Comparison of ENCODE assay signal across 1 cellular context in genomic region chr18:9403795-9404564, GRCh38.
TF ChIP-seq lines count a peak whose summit lies in the region.

No MANE protein-coding gene starts in this region.

TF ChIP-seq in K562, 482 proteins besides CTCF, POLR2A, EP300 and RAD21 (continued from another document and continues in another):
- TF ChIP-seq ZMIZ1 (IDR thresholded peaks at IDR 0.05; ENCODE audit: low read depth in 2 of 2, low read length in 2 of 2): no peak
- TF ChIP-seq MAZ (CRISPR knock-in tag; conservative IDR thresholded peaks at IDR 0.05 in 1 of 2, IDR thresholded peaks at IDR 0.05 in 1 of 2): peak in 1 of 2 experiments; percentile 51; a peak in 1 of 4 replicates
- no peak for TF ChIP-seq PRMT5 (CRISPR knock-in tag; IDR thresholded peaks at IDR 0.05)
- no peak for TF ChIP-seq HDAC3 (IDR thresholded peaks at IDR 0.05; ENCODE audit: borderline replicate concordance, partially characterized antibody)
- TF ChIP-seq PCBP1 (IDR thresholded peaks at IDR 0.05; ENCODE audit: low read depth, low read length, poor library complexity, severe bottlenecking): no peak
- no peak for TF ChIP-seq E2F6 (IDR thresholded peaks at IDR 0.05; ENCODE audit: borderline replicate concordance in 1 of 2, extremely low read depth in 1 of 2, insufficient read depth in 1 of 2, insufficient read length in 1 of 2, low read depth in 1 of 2, low read length in 1 of 2, poor library complexity in 1 of 2, severe bottlenecking in 1 of 2)
- TF ChIP-seq TFAM (CRISPR knock-in tag; conservative IDR thresholded peaks at IDR 0.05): no peak
- TF ChIP-seq PRPF4 (IDR thresholded peaks at IDR 0.05; ENCODE audit: insufficient read depth, low read depth, low read length, poor library complexity, severe bottlenecking): no peak
- no peak for TF ChIP-seq STAT5B (CRISPR knock-in tag; IDR thresholded peaks at IDR 0.05)
- TF ChIP-seq THRA (IDR thresholded peaks at IDR 0.05): no peak
- TF ChIP-seq ETV5 (CRISPR knock-in tag; IDR thresholded peaks at IDR 0.05; ENCODE audit: low read depth): no peak
- TF ChIP-seq NCOA1 (IDR thresholded peaks at IDR 0.05; ENCODE audit: low read depth): no peak
- TF ChIP-seq RBFOX2 (IDR thresholded peaks at IDR 0.05; ENCODE audit: low read depth, low read length): peak; percentile 58
- peak; percentile 51 for TF ChIP-seq MAFG (tag; conservative IDR thresholded peaks at IDR 0.05)
- 0 out of 2 replicates have a peak, but pooled peaks have one; percentile 73 for TF ChIP-seq MBD1 (CRISPR knock-in tag; IDR thresholded peaks at IDR 0.05)
- no peak for TF ChIP-seq MCM5 (IDR thresholded peaks at IDR 0.05; ENCODE audit: low read depth)
- TF ChIP-seq TCF3 (CRISPR knock-in tag; IDR thresholded peaks at IDR 0.05): 0 out of 2 replicates have a peak, but pooled peaks have one; percentile 21
- no peak; the same call in 1 of the 2 replicates for TF ChIP-seq HMBOX1 (IDR thresholded peaks at IDR 0.05)
- peak; percentile 78; the same call in 1 of the 2 replicates for TF ChIP-seq FOXK1 (CRISPR knock-in tag; IDR thresholded peaks at IDR 0.05; ENCODE audit: borderline replicate concordance)
- TF ChIP-seq CBX1 (IDR thresholded peaks at IDR 0.05; ENCODE audit: low read depth): no peak
- no peak for TF ChIP-seq ZFPM2 (CRISPR knock-in tag; IDR thresholded peaks at IDR 0.05)
- no peak for TF ChIP-seq MGA (IDR thresholded peaks at IDR 0.05)
- no peak for TF ChIP-seq SAP30 (IDR thresholded peaks at IDR 0.05; ENCODE audit: borderline replicate concordance, insufficient read depth, low read depth, low read length, poor library complexity, severe bottlenecking)
- no peak for TF ChIP-seq ZBTB5 (IDR thresholded peaks at IDR 0.05)
- TF ChIP-seq ATF6 (CRISPR knock-in tag; IDR thresholded peaks at IDR 0.05): no peak
- no peak for TF ChIP-seq ARID1B (IDR thresholded peaks at IDR 0.05)
- TF ChIP-seq ETV1 (tag; conservative IDR thresholded peaks at IDR 0.05; ENCODE audit: low read depth): no peak
- no peak for TF ChIP-seq ZNF239 (CRISPR knock-in tag; IDR thresholded peaks at IDR 0.05)
- no peak for TF ChIP-seq NFRKB (IDR thresholded peaks at IDR 0.05; ENCODE audit: low read depth)
- 0 out of 2 replicates have a peak, but pooled peaks have one; percentile 45 for TF ChIP-seq POLR2G (IDR thresholded peaks at IDR 0.05; ENCODE audit: low read depth, low read length)
- TF ChIP-seq GTF2E2 (tag; IDR thresholded peaks at IDR 0.05): no peak
- TF ChIP-seq SP1 (CRISPR knock-in tag; IDR thresholded peaks at IDR 0.05): no peak
- no peak for TF ChIP-seq ARID2 (IDR thresholded peaks at IDR 0.05)
